ENCODE assay signal across 22 cellular contexts in the genomic region with DNA sequence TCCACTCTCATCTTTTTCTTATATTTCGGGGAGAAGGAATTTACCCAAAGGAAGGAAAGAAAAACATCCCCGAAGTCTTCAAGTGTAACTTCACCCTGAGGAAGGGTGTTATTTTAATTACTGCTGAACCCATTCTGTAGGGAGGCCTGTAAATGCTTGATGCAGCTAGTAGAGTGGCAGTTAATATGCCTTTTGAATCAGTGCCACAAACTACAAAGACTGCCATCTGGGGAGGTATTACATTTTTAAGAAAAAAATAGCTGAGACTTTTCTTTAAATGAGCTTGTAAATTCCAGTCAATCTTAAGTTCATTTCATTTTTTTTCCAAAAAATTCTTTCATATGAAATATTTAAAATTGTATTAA.
DNase-seq lines count a peak whose midpoint lies in the region; ATAC-seq and TF ChIP-seq lines count a peak whose summit lies in the region.
"Had no signal": no experiment of that assay in that cellular context is flagged by ENCODE, and none has a peak within 500 bp of the region (broad histone marks: within the 10 kb centered on the region; RNA-seq: fewer than 3 reads in every experiment).

No MANE protein-coding gene starts in this region.

- intact Hi-C loops in uterus (cut with DNase I; ENCODE audit: low total_unique reads) = no loop called here
- intact Hi-C loops in heart left ventricle (cut with DNase I) = no loop called here

- ATAC-seq in SK-N-SH treated with all-trans-retinoic acid at 6 μM for 48 hours = no peak
- no peak for ATAC-seq in HG02885 (IDR thresholded peaks at IDR 0.05; ENCODE audit: poor library complexity, unreplicated experiment)
- no peak for ATAC-seq in heart left ventricle
- ATAC-seq: esophagus mucosa, GM12878, left lung, mucosa of descending colon had no signal

- POLR2A ChIA-PET in SK-N-SH (lab: Yijun Ruan, JAX) = no interaction called here

- no peak overlapping the region for H3K27ac ChIP-seq in SK-N-SH (ENCODE audit: low read depth in 2 of 2, low read length in 1 of 2)
- no peak overlapping the region for H3K27ac ChIP-seq in uterus
- H3K27ac ChIP-seq in heart left ventricle = no peak overlapping the region
- H3K27ac ChIP-seq: adrenal gland; BLaER1 treated with 17β-estradiol and CSF1 and Interleukin-3, amounts not matched to agents 10 nM and 100 nM; left lung had no signal

- H3F3A ChIP-seq in SK-N-SH (replicated peaks; ENCODE audit: insufficient read depth) = no peaks in the 10 kb centered on the region

- H3K79me2 ChIP-seq in SK-N-SH (ENCODE audit: insufficient read depth) = no peaks in the 10 kb centered on the region

- peak overlapping the region; percentile 59 for H3K4me2 ChIP-seq in SK-N-SH
- H3K4me2 ChIP-seq: BLaER1 treated with 17β-estradiol and CSF1 and Interleukin-3, amounts not matched to agents 10 nM and 100 nM had no signal

- no peak for DNase-seq in SK-N-SH
- DNase-seq in RPMI7951 (ENCODE audit: low read depth) = peak; percentile 18
- no peak for DNase-seq in fibroblast of villous mesenchyme (ENCODE audit: low read depth)
- DNase-seq in uterus = no peak
- DNase-seq in NCI-H82 treated with DMSO at 0.1 percent for 48 hours (lab: John Stamatoyannopoulos, UW; ENCODE audit: unreplicated experiment) = no peak
- DNase-seq in heart left ventricle = no peak
- DNase-seq: 8988T; activated CD4-positive, alpha-beta T cell treated with anti-CD3 and anti-CD28 coated beads for 4 hours; activated effector memory CD4-positive, alpha-beta T cell treated with Interleukin-2 at 50 U/mL for 16 hours; adrenal gland; central memory CD4-positive, alpha-beta T cell; GF-D8; KBM-7; left lung; mucosa of descending colon; nucleus accumbens; SW 1271 had no signal

- H3K9ac ChIP-seq in SK-N-SH = no peak overlapping the region
- H3K9ac ChIP-seq: BLaER1 treated with 17β-estradiol and CSF1 and Interleukin-3, amounts not matched to agents 10 nM and 100 nM had no signal

- H3K4me1 ChIP-seq in SK-N-SH (ENCODE audit: control insufficient read depth in 1 of 2, insufficient read depth in 2 of 2, low read depth in 1 of 2, low read length in 1 of 2) (no peaks in the 10 kb centered on the region; a peak in 1 of 4 replicates), uterus (no peaks in the 10 kb centered on the region), heart left ventricle (no peaks in the 10 kb centered on the region)
- H3K4me1 ChIP-seq: left lung had no signal

- H3K4me3 ChIP-seq in SK-N-SH (ENCODE audit: low read depth in 2 of 2, low read length in 1 of 2) (no peak overlapping the region), fibroblast of villous mesenchyme (ENCODE audit: low read depth, low read length) (peak overlapping the region; percentile 35), uterus (no peak overlapping the region), heart left ventricle (no peak overlapping the region)
- H3K4me3 ChIP-seq: adrenal gland; BLaER1 treated with 17β-estradiol and CSF1 and Interleukin-3, amounts not matched to agents 10 nM and 100 nM; GM12878; left lung; mucosa of descending colon had no signal

- H3K27me3 ChIP-seq in SK-N-SH (ENCODE audit: insufficient read depth) (peaks cover 34% of the 10 kb centered on the region; the same call in 1 of the 2 replicates), uterus (no peaks in the 10 kb centered on the region), heart left ventricle (no peaks in the 10 kb centered on the region)
- H3K27me3 ChIP-seq: BLaER1 treated with 17β-estradiol and CSF1 and Interleukin-3, amounts not matched to agents 10 nM and 100 nM; left lung had no signal

- TF ChIP-seq CTCF in SK-N-SH (IDR thresholded peaks at IDR 0.05) (no peak), fibroblast of villous mesenchyme (IDR thresholded peaks at IDR 0.05; ENCODE audit: insufficient read depth, low read depth, low read length) (no peak), uterus (IDR thresholded peaks at IDR 0.05) (no peak), heart left ventricle (IDR thresholded peaks at IDR 0.05) (no peak)

- TF ChIP-seq POLR2A in uterus (IDR thresholded peaks at IDR 0.05) (no peak), heart left ventricle (IDR thresholded peaks at IDR 0.05) (no peak)

- TF ChIP-seq EP300 in SK-N-SH (IDR thresholded peaks at IDR 0.05; ENCODE audit: borderline replicate concordance in 1 of 2, low read depth in 1 of 2, low read length in 1 of 2) = no peak

- no peak overlapping the region for H2AFZ ChIP-seq in SK-N-SH (ENCODE audit: low read depth)

- TF ChIP-seq RAD21 in SK-N-SH (IDR thresholded peaks at IDR 0.05; ENCODE audit: low read length) = no peak

- H4K20me1 ChIP-seq in SK-N-SH (ENCODE audit: insufficient read depth) = no peaks in the 10 kb centered on the region
- H4K20me1 ChIP-seq: BLaER1 treated with 17β-estradiol and CSF1 and Interleukin-3, amounts not matched to agents 10 nM and 100 nM had no signal

- no peaks in the 10 kb centered on the region for H3K9me3 ChIP-seq in SK-N-SH
- H3K9me3 ChIP-seq in uterus = no peaks in the 10 kb centered on the region
- H3K9me3 ChIP-seq in heart left ventricle = no peaks in the 10 kb centered on the region
- H3K9me3 ChIP-seq: adrenal gland, left lung, mucosa of descending colon had no signal

- H3K9me2 ChIP-seq in SK-N-SH = no peaks in the 10 kb centered on the region

- H3K36me3 ChIP-seq in SK-N-SH (replicated peaks in 1 of 2; ENCODE audit: control insufficient read depth in 1 of 2, insufficient read depth in 2 of 2, low read length in 1 of 2) (no peaks in the 10 kb centered on the region), uterus (no peaks in the 10 kb centered on the region), heart left ventricle (no peaks in the 10 kb centered on the region)
- H3K36me3 ChIP-seq: adrenal gland; BLaER1 treated with 17β-estradiol and CSF1 and Interleukin-3, amounts not matched to agents 10 nM and 100 nM; left lung had no signal

- whole genome bisulfite sequencing in SK-N-SH (ENCODE audit: low lambda C conversion rate) = 15% methylated on average over 2 of the region's 2 CpGs
- WGBS in heart left ventricle, 4 donors = 54 to 63% (median 57%) methylated on average over 2 of the region's 2 CpGs

- CTCF ChIA-PET in SK-N-SH (lab: Yijun Ruan, JAX) = interaction anchor here (1.4 kb wide), 1 partner anchor 16 kb away, joined by 3 read pairs; no protein-coding TSS in a partner anchor

TF ChIP-seq in SK-N-SH, 30 proteins besides CTCF, POLR2A, EP300 and RAD21 (continues in another document):
- TF ChIP-seq REST (IDR thresholded peaks at IDR 0.05; ENCODE audit: low read depth, low read length) = no peak
- no peak for TF ChIP-seq GATA2 (CRISPR knock-in tag; IDR thresholded peaks at IDR 0.05)
- TF ChIP-seq MEF2A (IDR thresholded peaks at IDR 0.05; ENCODE audit: borderline replicate concordance, low read depth) = no peak

TF ChIP-seq in SK-N-SH treated with all-trans-retinoic acid at 6 μM for 48 hours, 23 proteins besides CTCF, POLR2A, EP300 and RAD21 (continues in another document):
- TF ChIP-seq ZFP30 (CRISPR knock-in tag; IDR thresholded peaks at IDR 0.05) (no peak), PATZ1 (CRISPR knock-in tag; IDR thresholded peaks at IDR 0.05; ENCODE audit: borderline replicate concordance) (no peak), ZNF8 (CRISPR knock-in tag; IDR thresholded peaks at IDR 0.05) (no peak), ZC3H10 (CRISPR knock-in tag; IDR thresholded peaks at IDR 0.05) (no peak), PPARA (CRISPR knock-in tag; IDR thresholded peaks at IDR 0.05; ENCODE audit: borderline replicate concordance) (no peak), BACH2 (CRISPR knock-in tag; IDR thresholded peaks at IDR 0.05; ENCODE audit: borderline replicate concordance) (no peak)
- TF ChIP-seq, protein P1, sequence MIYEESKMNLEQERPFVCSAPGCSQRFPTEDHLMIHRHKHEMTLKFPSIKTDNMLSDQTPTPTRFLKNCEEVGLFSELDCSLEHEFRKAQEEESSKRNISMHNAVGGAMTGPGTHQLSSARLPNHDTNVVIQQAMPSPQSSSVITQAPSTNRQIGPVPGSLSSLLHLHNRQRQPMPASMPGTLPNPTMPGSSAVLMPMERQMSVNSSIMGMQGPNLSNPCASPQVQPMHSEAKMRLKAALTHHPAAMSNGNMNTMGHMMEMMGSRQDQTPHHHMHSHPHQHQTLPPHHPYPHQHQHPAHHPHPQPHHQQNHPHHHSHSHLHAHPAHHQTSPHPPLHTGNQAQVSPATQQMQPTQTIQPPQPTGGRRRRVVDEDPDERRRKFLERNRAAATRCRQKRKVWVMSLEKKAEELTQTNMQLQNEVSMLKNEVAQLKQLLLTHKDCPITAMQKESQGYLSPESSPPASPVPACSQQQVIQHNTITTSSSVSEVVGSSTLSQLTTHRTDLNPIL (CRISPR knock-in tag; IDR thresholded peaks at IDR 0.05; ENCODE audit: low read depth) = no peak
